In the genomic region with DNA sequence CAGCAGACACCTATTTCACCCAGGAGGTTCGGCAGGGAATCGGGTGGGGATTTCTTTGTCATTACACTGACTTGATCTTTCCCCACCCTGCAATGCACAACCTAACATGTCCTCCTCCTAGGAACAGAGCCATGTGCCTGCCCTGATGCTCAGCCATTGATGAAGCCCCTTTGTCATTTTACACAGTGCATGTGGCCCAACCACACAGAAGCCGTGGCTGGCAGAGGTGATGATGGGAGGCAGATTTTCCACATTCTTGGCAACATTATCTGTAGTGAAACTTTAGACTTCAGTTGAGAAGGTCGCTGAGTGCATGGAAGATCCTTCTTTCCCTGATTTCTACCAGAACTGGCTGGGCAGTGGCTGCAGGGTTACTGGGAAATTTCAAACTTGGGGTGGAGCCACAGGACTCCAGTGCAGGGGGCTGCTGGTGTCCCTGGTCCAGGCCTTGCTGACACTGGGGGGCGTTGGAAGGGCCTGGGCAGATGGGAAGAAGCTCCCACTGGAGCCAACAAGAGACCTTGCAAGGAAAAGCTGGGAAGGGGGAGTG, we compare ENCODE assay signal across 19 cellular contexts. TPM values are rescaled to one million over a fixed set of nuclear protein-coding genes. Genes with fewer than 3 reads are reported as not detected.
DNase-seq lines count a peak whose midpoint lies in the region; ATAC-seq, FAIRE-seq and TF ChIP-seq lines count a peak whose summit lies in the region.
"Had no signal": no experiment of that assay in that cellular context is flagged by ENCODE, and none has a peak within 500 bp of the region (broad histone marks: within the 10 kb centered on the region; RNA-seq: fewer than 3 reads in every experiment).

No MANE protein-coding gene starts in this region.

- no peak for ATAC-seq in T-helper 17 cell
- ATAC-seq: A549; CD8-positive, alpha-beta T cell had no signal

- H3K36me3 ChIP-seq in astrocyte (ENCODE audit: insufficient read depth, low read length) (no peaks in the 10 kb centered on the region), H1 (ENCODE audit: control insufficient read depth in 2 of 4, insufficient read depth in 4 of 4, low read length in 3 of 4) (no peaks in the 10 kb centered on the region), parathyroid adenoma (ENCODE audit: control insufficient read depth, insufficient read depth, low read length) (no peaks in the 10 kb centered on the region)
- H3K36me3 ChIP-seq: BE2C had no signal

- H3K27me3 Mint-ChIP-seq in astrocyte (ENCODE audit: low read depth, unreplicated experiment) (peaks cover 46% of the 10 kb centered on the region), T-helper 17 cell (no peaks in the 10 kb centered on the region)

- H3K4me3 Mint-ChIP-seq in astrocyte (ENCODE audit: unreplicated experiment) (no peak overlapping the region), T-helper 17 cell (no peak overlapping the region)
- H3K4me3 Mint-ChIP-seq: CD8-positive, alpha-beta T cell had no signal

- no peak overlapping the region for H4K5ac ChIP-seq in H1 (ENCODE audit: insufficient read length, low read depth, low read length)

- peaks cover 2% of the 10 kb centered on the region for H3K9me3 Mint-ChIP-seq in astrocyte (ENCODE audit: unreplicated experiment)
- H3K9me3 Mint-ChIP-seq: CD8-positive, alpha-beta T cell had no signal

- CTCF ChIA-PET in H1 (lab: Charles Lee; ENCODE audit: partially characterized antibody), result interaction anchor here (0.5 to 1.6 kb wide), 4 partner anchors 10 to 118 kb away, joined by 3 to 7 read pairs (median 4); no protein-coding TSS in a partner anchor

- H3K79me2 ChIP-seq in astrocyte (ENCODE audit: insufficient read depth, low read length) (no peaks in the 10 kb centered on the region), H1 (ENCODE audit: control insufficient read depth in 1 of 2, insufficient read depth in 2 of 2, low read length in 2 of 2) (no peaks in the 10 kb centered on the region), parathyroid adenoma (no peaks in the 10 kb centered on the region)

- TF ChIP-seq RAD21 in H1 (IDR thresholded peaks at IDR 0.05 in 1 of 2, conservative IDR thresholded peaks at IDR 0.05 in 1 of 2; ENCODE audit: low read depth in 2 of 2, low read length in 2 of 2), result no peak

- H2BK5ac ChIP-seq in H1 (ENCODE audit: low read depth, low read length), result no peak overlapping the region

- H3K27ac ChIP-seq in astrocyte (ENCODE audit: low read depth, low read length) (no peak overlapping the region), H1 (ENCODE audit: low read depth, low read length) (no peak overlapping the region), parathyroid adenoma (peak overlapping the region; percentile 29)
- H3K27ac ChIP-seq: A549, C4-2B had no signal

- H3K9me3 ChIP-seq in astrocyte (ENCODE audit: insufficient read depth, low read depth, low read length) (no peaks in the 10 kb centered on the region), H1 (ENCODE audit: insufficient read depth in 2 of 2, low read depth in 1 of 2, low read length in 1 of 2) (no peaks in the 10 kb centered on the region; a peak in 1 of 4 replicates), parathyroid adenoma (ENCODE audit: control insufficient read depth, low read length) (no peaks in the 10 kb centered on the region), T-helper 17 cell (ENCODE audit: control insufficient read depth, low read length, poor library complexity, severe bottlenecking) (no peaks in the 10 kb centered on the region)
- H3K9me3 ChIP-seq: A549, BE2C had no signal

- H3K18ac ChIP-seq in H1 (ENCODE audit: extremely low read depth, low read length), result no peak overlapping the region

- no peak for TF ChIP-seq CTCF in astrocyte (IDR thresholded peaks at IDR 0.05; ENCODE audit: insufficient read depth, low read depth, low read length)
- TF ChIP-seq CTCF in H1 (IDR thresholded peaks at IDR 0.05; ENCODE audit: control extremely low read depth in 1 of 3, insufficient read depth in 1 of 3, low read depth in 1 of 3, low read length in 3 of 3), result no peak
- TF ChIP-seq CTCF in parathyroid adenoma (IDR thresholded peaks at IDR 0.05), result no peak

- H3K27me3 ChIP-seq in astrocyte (ENCODE audit: insufficient read depth, low read length) (peaks cover 10% of the 10 kb centered on the region), H1 (replicated peaks in 1 of 4; ENCODE audit: control insufficient read depth in 3 of 4, extremely low read depth in 1 of 4, insufficient read depth in 3 of 4, low read length in 3 of 4) (peaks cover 0 to 5% (median 3%) of the 10 kb centered on the region in 4 experiments; a peak in 6 of 7 replicates), parathyroid adenoma (ENCODE audit: control insufficient read depth, insufficient read depth, low read length) (no peaks in the 10 kb centered on the region)
- H3K27me3 ChIP-seq: BE2C had no signal

- H3K23ac ChIP-seq in H1 (ENCODE audit: insufficient read length), result no peak overlapping the region

- peaks cover 2% of the 10 kb centered on the region; the same call in 1 of the 2 replicates for H3K23me2 ChIP-seq in H1 (ENCODE audit: low read depth, low read length)

- no peak overlapping the region for H2BK120ac ChIP-seq in H1 (replicated peaks; ENCODE audit: low read depth, low read length)

- H3K4me3 ChIP-seq in astrocyte (ENCODE audit: insufficient read depth, low read depth, low read length) (no peak overlapping the region), H1 (ENCODE audit: extremely low read depth in 1 of 4, insufficient read depth in 2 of 4, low read depth in 3 of 4, low read length in 4 of 4) (no peak overlapping the region), parathyroid adenoma (ENCODE audit: low read depth, low read length) (no peak overlapping the region)
- H3K4me3 ChIP-seq: A549 had no signal

- H3K14ac ChIP-seq in H1 (ENCODE audit: insufficient read length), result no peak overlapping the region

- H3K4ac ChIP-seq in H1 (replicated peaks; ENCODE audit: insufficient read length, low read depth, low read length), result no peak overlapping the region

- H2BK15ac ChIP-seq in H1 (ENCODE audit: low read length), result no peak overlapping the region

- H2AK5ac ChIP-seq in H1 (ENCODE audit: low read depth, low read length), result no peak overlapping the region

- H3K56ac ChIP-seq in H1 (replicated peaks; ENCODE audit: insufficient read length, low read depth, low read length), result no peak overlapping the region

- H3K79me1 ChIP-seq in H1 (ENCODE audit: low read depth, low read length), result no peaks in the 10 kb centered on the region

- peak overlapping the region; percentile 62 for H3K27ac Mint-ChIP-seq in astrocyte (ENCODE audit: unreplicated experiment)
- no peak overlapping the region for H3K27ac Mint-ChIP-seq in T-helper 17 cell
- H3K27ac Mint-ChIP-seq: CD8-positive, alpha-beta T cell had no signal

- H3K4me1 Mint-ChIP-seq in astrocyte (ENCODE audit: low read depth, unreplicated experiment), result peaks cover 3% of the 10 kb centered on the region
- peaks cover 30% of the 10 kb centered on the region for H3K4me1 Mint-ChIP-seq in T-helper 17 cell

- FAIRE-seq in astrocyte (lab: Jason Lieb, UNC) (no peak), H1 (lab: Jason Lieb, UNC) (no peak)
- FAIRE-seq: A549, D721Med, GM19239 had no signal

- no peaks in the 10 kb centered on the region for H3K36me3 Mint-ChIP-seq in astrocyte (ENCODE audit: low read depth, unreplicated experiment)
- no peaks in the 10 kb centered on the region for H3K36me3 Mint-ChIP-seq in T-helper 17 cell (ENCODE audit: low read depth)
- H3K36me3 Mint-ChIP-seq: CD8-positive, alpha-beta T cell had no signal

- POLR2A ChIA-PET in H1 (lab: Charles Lee; ENCODE audit: partially characterized antibody), result interaction anchor here (0.6 kb wide), 1 partner anchor 31 kb away, joined by 3 read pairs; no protein-coding TSS in a partner anchor

- TF ChIP-seq EP300 in H1 (IDR thresholded peaks at IDR 0.05; ENCODE audit: borderline replicate concordance in 1 of 2, low read depth in 2 of 2, low read length in 2 of 2), result no peak

- no peak overlapping the region for H2BK12ac ChIP-seq in H1 (ENCODE audit: low read depth, low read length)

- H4K91ac ChIP-seq in H1 (replicated peaks; ENCODE audit: insufficient read length, low read length), result no peak overlapping the region

- H3K4me2 ChIP-seq in astrocyte (ENCODE audit: low read length), result no peak overlapping the region
- no peak overlapping the region for H3K4me2 ChIP-seq in H1 (ENCODE audit: insufficient read depth in 1 of 2, low read depth in 2 of 2, low read length in 2 of 2)
- H3K4me2 ChIP-seq in parathyroid adenoma (ENCODE audit: low read length), result peak overlapping the region; percentile 23
- H3K4me2 ChIP-seq: A549 had no signal

- no peak overlapping the region; the same call in 1 of the 2 replicates for H4K8ac ChIP-seq in H1 (ENCODE audit: extremely low read depth, insufficient read depth, low read length)

- DNase-seq in astrocyte (ENCODE audit: low read depth), result no peak
- DNase-seq in H1 (ENCODE audit: low read depth in 1 of 2, low spot score in 2 of 2), result no peak
- peak; percentile 69 for DNase-seq in mesenteric fat pad (ENCODE audit: low spot score)
- DNase-seq in NK-92 (lab: John Stamatoyannopoulos, UW; ENCODE audit: unreplicated experiment), result no peak
- no peak for DNase-seq in T-helper 17 cell
- DNase-seq in DMS 273 (lab: John Stamatoyannopoulos, UW; ENCODE audit: unreplicated experiment), result no peak
- DNase-seq: BE2C; CD8-positive, alpha-beta T cell; COR-L47; GF-D8; GOT3; HCEC 1CT; IMR-90 had no signal

- no peak for TF ChIP-seq POLR2A in H1 (IDR thresholded peaks at IDR 0.05; ENCODE audit: control extremely low read depth in 1 of 2, low read depth in 2 of 2, low read length in 2 of 2)

- H4K20me1 ChIP-seq in astrocyte (ENCODE audit: insufficient read depth, low read length) (no peaks in the 10 kb centered on the region), H1 (replicated peaks in 1 of 2; ENCODE audit: control insufficient read depth in 1 of 2, insufficient read depth in 2 of 2, low read length in 2 of 2) (no peaks in the 10 kb centered on the region)

- H2AFZ ChIP-seq in astrocyte (ENCODE audit: low read depth, low read length) (no peak overlapping the region), H1 (ENCODE audit: low read length) (no peak overlapping the region), parathyroid adenoma (peak overlapping the region; percentile 64)

- H3K4me1 ChIP-seq in astrocyte (ENCODE audit: insufficient read depth, low read length) (peaks cover 1% of the 10 kb centered on the region), H1 (replicated peaks in 1 of 4; ENCODE audit: control insufficient read depth in 3 of 4, insufficient read depth in 4 of 4, low read length in 3 of 4) (peaks cover 0 to 6% (median under 1%) of the 10 kb centered on the region in 4 experiments; a peak in 1 of 7 replicates), parathyroid adenoma (peaks cover 15% of the 10 kb centered on the region)
- H3K4me1 ChIP-seq: BE2C had no signal

- H3K9ac ChIP-seq in astrocyte (ENCODE audit: low read length) (no peak overlapping the region), H1 (replicated peaks in 1 of 4; ENCODE audit: extremely low read depth in 1 of 4, low read depth in 3 of 4, low read length in 3 of 4) (no peak overlapping the region), parathyroid adenoma (no peak overlapping the region)

- 70% methylated on average over 5 of the region's 5 CpGs; no CpG with 5 or more reads in 1 of the 2 experiments for WGBS in H1 (ENCODE audit: extremely low coverage in 1 of 2, insufficient coverage in 1 of 2, insufficient read length in 1 of 2, insufficient replicate concordance in 2 of 2, low coverage in 1 of 2, low lambda C conversion rate in 2 of 2, missing lambda C conversion rate in 1 of 2), 2 experiments

- no peak overlapping the region for H2BK20ac ChIP-seq in H1 (ENCODE audit: low read length)

RNA-seq across cellular contexts. Expression of a gene that starts 42.0 kb away (rescaled TPM):
- total RNA-seq in astrocyte (0.07 TPM in 1 of 2 replicates, not detected in the other), mesenteric fat pad (4.7 TPM), T-helper 17 cell (10 to 100 TPM in 1 of 2 donors, 1 to 10 TPM in 1; 6.3 to 10.4 TPM)
- 0.42 and 0.56 TPM in 2 replicates for total RNA-seq in H1 (2021; fragmentation: NEBNext Ultra II Directional; extraction: Animal tissue kit (Norgen Biotek cat#: 25700))
- 0.16 and 0.38 TPM in 2 replicates for polyA plus RNA-seq in H1 (2011; rRNA removed)
- polyA plus RNA-seq in H1 (2011; cell fraction: cytosol; rRNA removed), result 0.23 TPM
- 0.19 TPM for polyA plus RNA-seq in H1 (2011; cell fraction: nucleus; rRNA removed)
- 0.19 to 0.64 TPM (median 0.37 TPM) in 4 replicates for polyA plus RNA-seq in H1 (2012, experiment 1 of 2)
- polyA plus RNA-seq in H1 (2012, experiment 2 of 2), result 0.17 TPM
- polyA plus RNA-seq in H1 (2013, experiment 1 of 2), result 0.36 TPM
- 0.24 TPM for polyA plus RNA-seq in H1 (2013, experiment 2 of 2)
- 0.39 and 0.41 TPM in 2 replicates for polyA minus RNA-seq in H1 (2011; rRNA and poly(A)+ RNA removed)
- not detected for polyA minus RNA-seq in H1 (2011; cell fraction: cytosol; rRNA and poly(A)+ RNA removed)
- 0.40 TPM for polyA minus RNA-seq in H1 (2011; cell fraction: nucleus; rRNA and poly(A)+ RNA removed)
- total RNA-seq: HT-29 had no signal

RNA-seq across cellular contexts. Expression of a gene that starts 51.6 kb away (rescaled TPM):
- 0.75 and 1.3 TPM in 2 replicates for total RNA-seq in astrocyte
- total RNA-seq in H1 (2021; fragmentation: NEBNext Ultra II Directional; extraction: Animal tissue kit (Norgen Biotek cat#: 25700)), result not detected in 2 replicates
- polyA plus RNA-seq in H1 (2011; rRNA removed), result not detected in 2 replicates
- not detected for polyA plus RNA-seq in H1 (2011; cell fraction: cytosol; rRNA removed)
- not detected for polyA plus RNA-seq in H1 (2011; cell fraction: nucleus; rRNA removed)
- not detected in 4 replicates for polyA plus RNA-seq in H1 (2012, experiment 1 of 2)
- not detected for polyA plus RNA-seq in H1 (2012, experiment 2 of 2)
- not detected for polyA plus RNA-seq in H1 (2013, experiment 1 of 2)
- not detected for polyA plus RNA-seq in H1 (2013, experiment 2 of 2)
- not detected in 2 replicates for polyA minus RNA-seq in H1 (2011; rRNA and poly(A)+ RNA removed)
- polyA minus RNA-seq in H1 (2011; cell fraction: cytosol; rRNA and poly(A)+ RNA removed), result not detected
- not detected for polyA minus RNA-seq in H1 (2011; cell fraction: nucleus; rRNA and poly(A)+ RNA removed)
- 8.1 TPM for total RNA-seq in mesenteric fat pad
- total RNA-seq in T-helper 17 cell, result 10 to 100 TPM; 18.8 to 30.3 TPM
